In genomic region chr7:29484280-29484679, GRCh38 we compare ENCODE assay signal across 21 cellular contexts.
DNase-seq lines count a peak whose midpoint lies in the region; ATAC-seq and TF ChIP-seq lines count a peak whose summit lies in the region.
"Had no signal": no experiment of that assay in that cellular context is flagged by ENCODE, and none has a peak within 500 bp of the region (broad histone marks: within the 10 kb centered on the region; RNA-seq: fewer than 3 reads in every experiment).

No MANE protein-coding gene starts in this region.

- H3K27me3 ChIP-seq in mesenchymal stem cell (ENCODE audit: control insufficient read depth in 1 of 2, insufficient read depth in 1 of 2, low read length in 2 of 2) (no peaks in the 10 kb centered on the region), testis (no peaks in the 10 kb centered on the region)
- H3K27me3 ChIP-seq in CD4-positive, alpha-beta memory T cell (ENCODE audit: insufficient read depth, low read length) = no peaks in the 10 kb centered on the region
- no peaks in the 10 kb centered on the region for H3K27me3 ChIP-seq in naive thymus-derived CD4-positive, alpha-beta T cell (ENCODE audit: control insufficient read depth in 2 of 2, insufficient read depth in 2 of 2, low read length in 2 of 2)

- H4K91ac ChIP-seq in mesenchymal stem cell (ENCODE audit: low read length) = no peak overlapping the region

- H3K36me3 ChIP-seq in mesenchymal stem cell (ENCODE audit: control insufficient read depth in 1 of 2, insufficient read depth in 2 of 2, low read depth in 1 of 2, low read length in 2 of 2) = no peaks in the 10 kb centered on the region
- no peaks in the 10 kb centered on the region for H3K36me3 ChIP-seq in testis (ENCODE audit: low read depth, missing control alignments)
- no peaks in the 10 kb centered on the region for H3K36me3 ChIP-seq in CD4-positive, alpha-beta memory T cell (ENCODE audit: insufficient read depth, low read length)
- no peaks in the 10 kb centered on the region for H3K36me3 ChIP-seq in naive thymus-derived CD4-positive, alpha-beta T cell (ENCODE audit: control insufficient read depth in 2 of 3, insufficient read depth in 3 of 3, low read length in 3 of 3)

- no peaks in the 10 kb centered on the region for H3K9me3 Mint-ChIP-seq in CD4-positive, alpha-beta memory T cell
- peaks cover 0 to 4% (median 0%) of the 10 kb centered on the region in 11 donors for H3K9me3 Mint-ChIP-seq in naive thymus-derived CD4-positive, alpha-beta T cell
- H3K9me3 Mint-ChIP-seq: CD14-positive monocyte had no signal

- no peak overlapping the region for H2BK5ac ChIP-seq in mesenchymal stem cell (ENCODE audit: low read depth, low read length, poor library complexity, severe bottlenecking)

- no peak overlapping the region for H2BK12ac ChIP-seq in mesenchymal stem cell (ENCODE audit: low read length in 2 of 2)

- H3K4me1 Mint-ChIP-seq in CD4-positive, alpha-beta memory T cell = peaks cover 0 to 2% (median under 1%) of the 10 kb centered on the region in 4 donors
- H3K4me1 Mint-ChIP-seq in naive thymus-derived CD4-positive, alpha-beta T cell = peaks cover 0 to 9% (median 0%) of the 10 kb centered on the region in 7 donors

- POLR2A ChIA-PET in CD4-positive, alpha-beta memory T cell (lab: Charles Lee; ENCODE audit: partially characterized antibody) = no interaction called here
- POLR2A ChIA-PET in naive thymus-derived CD4-positive, alpha-beta T cell (lab: Charles Lee) = no interaction called here

- H2BK120ac ChIP-seq in mesenchymal stem cell (ENCODE audit: low read depth, low read length) = peak overlapping the region; percentile 15

- no peak overlapping the region for H3K4ac ChIP-seq in mesenchymal stem cell (ENCODE audit: low read depth in 1 of 2, low read length in 2 of 2)

- TF ChIP-seq CTCF in coronary artery (IDR thresholded peaks at IDR 0.05) = no peak
- no peak for TF ChIP-seq CTCF in testis (IDR thresholded peaks at IDR 0.05)

- H3K27ac ChIP-seq in angular gyrus (ENCODE audit: low read depth, low read length) = peak overlapping the region; percentile 97
- peak overlapping the region; percentile 61 to 63 for H3K27ac ChIP-seq in coronary artery
- no peak overlapping the region for H3K27ac ChIP-seq in mesenchymal stem cell (ENCODE audit: low read length, poor library complexity, severe bottlenecking)
- H3K27ac ChIP-seq in testis = peak overlapping the region; percentile 13 to 28
- no peak overlapping the region for H3K27ac ChIP-seq in CD4-positive, alpha-beta memory T cell (ENCODE audit: low read depth, low read length)
- H3K27ac ChIP-seq in naive thymus-derived CD4-positive, alpha-beta T cell (ENCODE audit: low read depth, low read length) = no peak overlapping the region

- H3K23ac ChIP-seq in mesenchymal stem cell (ENCODE audit: low read length in 2 of 2) = no peak overlapping the region

- H3K4me1 ChIP-seq in mesenchymal stem cell (ENCODE audit: control insufficient read depth, insufficient read depth, low read depth, low read length) = peaks cover 3% of the 10 kb centered on the region
- peaks cover 48% of the 10 kb centered on the region for H3K4me1 ChIP-seq in testis
- H3K4me1 ChIP-seq in CD4-positive, alpha-beta memory T cell (ENCODE audit: insufficient read depth, low read length) = no peaks in the 10 kb centered on the region
- H3K4me1 ChIP-seq in naive thymus-derived CD4-positive, alpha-beta T cell (ENCODE audit: control insufficient read depth in 2 of 2, insufficient read depth in 2 of 2, low read length in 2 of 2) = no peaks in the 10 kb centered on the region

- intact Hi-C loops in testis (cut with DNase I; ENCODE audit: low total_unique reads) = no loop called here
- intact Hi-C loops in CD4-positive, alpha-beta memory T cell (cut with micrococcal nuclease) = no loop called here
- intact Hi-C loops in naive thymus-derived CD4-positive, alpha-beta T cell (cut with micrococcal nuclease) = no loop called here

- peak overlapping the region in 1 of 2 experiments; percentile 4 for H3K18ac ChIP-seq in mesenchymal stem cell (ENCODE audit: low read depth in 1 of 2, low read length in 2 of 2)

- no peaks in the 10 kb centered on the region for H3K27me3 Mint-ChIP-seq in CD4-positive, alpha-beta memory T cell
- peaks cover 0 to 24% (median 5%) of the 10 kb centered on the region in 5 donors for H3K27me3 Mint-ChIP-seq in naive thymus-derived CD4-positive, alpha-beta T cell

- no peak overlapping the region for H3K4me3 Mint-ChIP-seq in CD4-positive, alpha-beta memory T cell
- no peak overlapping the region for H3K4me3 Mint-ChIP-seq in naive thymus-derived CD4-positive, alpha-beta T cell
- H3K4me3 Mint-ChIP-seq: CD14-positive monocyte had no signal

- no peak overlapping the region for H2AK5ac ChIP-seq in mesenchymal stem cell (ENCODE audit: low read length, severe bottlenecking)

- peak overlapping the region; percentile 44 for H2BK15ac ChIP-seq in mesenchymal stem cell (ENCODE audit: low read depth, poor library complexity, severe bottlenecking)

- TF ChIP-seq POLR2A in testis (IDR thresholded peaks at IDR 0.05) = no peak

- no peak overlapping the region for H3K9ac ChIP-seq in mesenchymal stem cell (ENCODE audit: low read length)

- H3K27ac Mint-ChIP-seq in CD4-positive, alpha-beta memory T cell = no peak overlapping the region
- no peak overlapping the region for H3K27ac Mint-ChIP-seq in naive thymus-derived CD4-positive, alpha-beta T cell
- H3K27ac Mint-ChIP-seq: CD14-positive monocyte had no signal

- H3K14ac ChIP-seq in mesenchymal stem cell (ENCODE audit: low read length in 2 of 2) = no peak overlapping the region

- H4K8ac ChIP-seq in mesenchymal stem cell (ENCODE audit: low read length) = no peak overlapping the region

- H3K4me3 ChIP-seq in coronary artery (peak overlapping the region; percentile 40), mesenchymal stem cell (ENCODE audit: insufficient read depth in 1 of 2, low read depth in 1 of 2, low read length in 2 of 2) (no peak overlapping the region), testis (no peak overlapping the region)
- no peak overlapping the region for H3K4me3 ChIP-seq in CD4-positive, alpha-beta memory T cell (ENCODE audit: low read length in 2 of 2)
- no peak overlapping the region for H3K4me3 ChIP-seq in naive thymus-derived CD4-positive, alpha-beta T cell (ENCODE audit: low read length)

- ATAC-seq in naive thymus-derived CD4-positive, alpha-beta T cell = no peak

- DNase-seq in coronary artery (ENCODE audit: low spot score) (no peak), mesenchymal stem cell (no peak), testis (no peak), HK-2 (ENCODE audit: unreplicated experiment) (no peak)
- no peak for DNase-seq in CD4-positive, alpha-beta memory T cell
- DNase-seq in naive thymus-derived CD4-positive, alpha-beta T cell = no peak
- DNase-seq: ACHN; AML-193; COR-L47; EL; IMR-90; NCI-H1105 treated with DMSO at 0.1 percent for 48 hours; NCI-H1694 treated with DMSO at 0.1 percent for 48 hours; NCI-H2107; NCI-H2227 treated with DMSO at 0.1 percent for 48 hours; NCI-H524 treated with DMSO at 0.1 percent for 48 hours; NK-92 treated with Interleukin-12 subunit alpha and Interleukin-12 subunit beta, amount 100 ng/mL, for 24 hours; OCI-M1; RPMI8226 had no signal

- H3K9me3 ChIP-seq in mesenchymal stem cell (ENCODE audit: control insufficient read depth, low read length) (no peaks in the 10 kb centered on the region), testis (no peaks in the 10 kb centered on the region)
- H3K9me3 ChIP-seq in CD4-positive, alpha-beta memory T cell (ENCODE audit: control insufficient read depth in 1 of 2, low read length in 2 of 2) = no peaks in the 10 kb centered on the region
- no peaks in the 10 kb centered on the region for H3K9me3 ChIP-seq in naive thymus-derived CD4-positive, alpha-beta T cell (ENCODE audit: control insufficient read depth in 2 of 3, low read length in 3 of 3)

- no peak overlapping the region for H2AFZ ChIP-seq in mesenchymal stem cell (ENCODE audit: low read depth, low read length)

- 98% methylated on average over 3 of the region's 3 CpGs for WGBS in mesenchymal stem cell
- WGBS in testis, 2 donors = 93 to 98% methylated on average over 3 of the region's 3 CpGs

- H3K4me2 ChIP-seq in mesenchymal stem cell (ENCODE audit: low read length, poor library complexity, severe bottlenecking) = no peak overlapping the region

- CTCF ChIA-PET in CD4-positive, alpha-beta memory T cell (lab: Charles Lee; ENCODE audit: partially characterized antibody) = no interaction called here
- CTCF ChIA-PET in naive thymus-derived CD4-positive, alpha-beta T cell (lab: Charles Lee) = no interaction called here

- H3K79me1 ChIP-seq in mesenchymal stem cell (replicated peaks; ENCODE audit: low read length, poor library complexity, severe bottlenecking) = no peaks in the 10 kb centered on the region

- H3K36me3 Mint-ChIP-seq in CD4-positive, alpha-beta memory T cell = no peaks in the 10 kb centered on the region
- H3K36me3 Mint-ChIP-seq in naive thymus-derived CD4-positive, alpha-beta T cell = no peaks in the 10 kb centered on the region

Comparison
In these comparisons a context has a peak if more than half of its experiments do, and no peak if none do; other contexts are left out.
1. H3K27ac ChIP-seq: peak in angular gyrus (single experiment), coronary artery (2 of 2) and testis (2 of 2); none in mesenchymal stem cell (single experiment), CD4-positive, alpha-beta memory T cell (single experiment) and naive thymus-derived CD4-positive, alpha-beta T cell (single experiment).